2 cellular contexts compared by ENCODE assay signal in genomic region chr1:196651637-196652215, GRCh38.
TF ChIP-seq lines count a peak whose summit lies in the region.

CFH (plus strand) TSS chr1:196652043; CDS start chr1:196652118, 75 bp downstream.

TF ChIP-seq in liver, 16 proteins besides CTCF, POLR2A, EP300 and RAD21 (continued from another document):
- no peak for TF ChIP-seq MAX (IDR thresholded peaks at IDR 0.05)
- TF ChIP-seq NR2F2 (IDR thresholded peaks at IDR 0.05), result no peak
- no peak for TF ChIP-seq JUND (IDR thresholded peaks at IDR 0.05)
- TF ChIP-seq FOXA2 (IDR thresholded peaks at IDR 0.05), result peak; percentile 44
- peak in 1 of 2 donors; percentile 43 for TF ChIP-seq RXRA (IDR thresholded peaks at IDR 0.05)
- TF ChIP-seq ZBTB33 (IDR thresholded peaks at IDR 0.05), result peak; percentile 38
- peak; percentile 95 for TF ChIP-seq REST (IDR thresholded peaks at IDR 0.05)
- peak in 1 of 2 donors; percentile 49 for TF ChIP-seq GABPA (IDR thresholded peaks at IDR 0.05 in 1 of 2, conservative IDR thresholded peaks at IDR 0.05 in 1 of 2)
- peak; percentile 77 for TF ChIP-seq SP1 (IDR thresholded peaks at IDR 0.05)
- peak; percentile 100 for TF ChIP-seq TAF1 (conservative IDR thresholded peaks at IDR 0.05)
TF ChIP-seq in liver: peak in this region for 10.

TF ChIP-seq in HepG2, 621 proteins besides CTCF, POLR2A, EP300 and RAD21:
- TF ChIP-seq, protein P1, sequence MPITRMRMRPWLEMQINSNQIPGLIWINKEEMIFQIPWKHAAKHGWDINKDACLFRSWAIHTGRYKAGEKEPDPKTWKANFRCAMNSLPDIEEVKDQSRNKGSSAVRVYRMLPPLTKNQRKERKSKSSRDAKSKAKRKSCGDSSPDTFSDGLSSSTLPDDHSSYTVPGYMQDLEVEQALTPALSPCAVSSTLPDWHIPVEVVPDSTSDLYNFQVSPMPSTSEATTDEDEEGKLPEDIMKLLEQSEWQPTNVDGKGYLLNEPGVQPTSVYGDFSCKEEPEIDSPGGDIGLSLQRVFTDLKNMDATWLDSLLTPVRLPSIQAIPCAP (CRISPR knock-in tag; IDR thresholded peaks at IDR 0.05; ENCODE audit: low read depth), result no peak
- TF ChIP-seq ZNF235 (CRISPR knock-in tag; IDR thresholded peaks at IDR 0.05; ENCODE audit: borderline replicate concordance), result no peak
- TF ChIP-seq, protein P2, sequence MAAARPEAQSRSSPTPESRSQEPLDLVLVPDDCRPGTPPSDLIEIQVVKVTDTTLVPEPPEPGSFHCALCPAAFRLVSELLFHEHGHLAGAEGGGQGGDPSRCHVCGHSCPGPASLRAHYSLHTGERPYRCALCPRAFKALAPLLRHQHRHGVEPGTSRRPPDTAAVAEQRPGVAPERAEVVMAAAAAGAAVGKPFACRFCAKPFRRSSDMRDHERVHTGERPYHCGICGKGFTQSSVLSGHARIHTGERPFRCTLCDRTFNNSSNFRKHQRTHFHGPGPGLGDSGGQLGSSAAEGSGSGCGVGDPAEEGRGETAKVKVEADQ (CRISPR knock-in tag; IDR thresholded peaks at IDR 0.05; ENCODE audit: borderline replicate concordance), result no peak
- TF ChIP-seq, protein P3, sequence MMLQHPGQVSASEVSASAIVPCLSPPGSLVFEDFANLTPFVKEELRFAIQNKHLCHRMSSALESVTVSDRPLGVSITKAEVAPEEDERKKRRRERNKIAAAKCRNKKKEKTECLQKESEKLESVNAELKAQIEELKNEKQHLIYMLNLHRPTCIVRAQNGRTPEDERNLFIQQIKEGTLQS (CRISPR knock-in tag; IDR thresholded peaks at IDR 0.05), result no peak
- TF ChIP-seq ZNF468 (CRISPR knock-in tag; IDR thresholded peaks at IDR 0.05), result no peak
- no peak for TF ChIP-seq MATR3 (CRISPR knock-in tag; IDR thresholded peaks at IDR 0.05)
- no peak for TF ChIP-seq SRY (CRISPR knock-in tag; IDR thresholded peaks at IDR 0.05)
- no peak for TF ChIP-seq USF2 (IDR thresholded peaks at IDR 0.05; ENCODE audit: low read depth, low read length)
- TF ChIP-seq USF2 (CRISPR knock-in tag; IDR thresholded peaks at IDR 0.05; ENCODE audit: borderline replicate concordance), result no peak
- TF ChIP-seq KLF12 (CRISPR knock-in tag; IDR thresholded peaks at IDR 0.05; ENCODE audit: borderline replicate concordance), result no peak
- no peak for TF ChIP-seq RNF2 (conservative IDR thresholded peaks at IDR 0.05; ENCODE audit: low read depth)
- no peak for TF ChIP-seq ZFP1 (CRISPR knock-in tag; IDR thresholded peaks at IDR 0.05)
- no peak for TF ChIP-seq ZBTB20 (CRISPR knock-in tag; IDR thresholded peaks at IDR 0.05; ENCODE audit: borderline replicate concordance, low read depth)
- no peak for TF ChIP-seq ZSCAN9 (CRISPR knock-in tag; IDR thresholded peaks at IDR 0.05; ENCODE audit: borderline replicate concordance)
- TF ChIP-seq, protein P4, sequence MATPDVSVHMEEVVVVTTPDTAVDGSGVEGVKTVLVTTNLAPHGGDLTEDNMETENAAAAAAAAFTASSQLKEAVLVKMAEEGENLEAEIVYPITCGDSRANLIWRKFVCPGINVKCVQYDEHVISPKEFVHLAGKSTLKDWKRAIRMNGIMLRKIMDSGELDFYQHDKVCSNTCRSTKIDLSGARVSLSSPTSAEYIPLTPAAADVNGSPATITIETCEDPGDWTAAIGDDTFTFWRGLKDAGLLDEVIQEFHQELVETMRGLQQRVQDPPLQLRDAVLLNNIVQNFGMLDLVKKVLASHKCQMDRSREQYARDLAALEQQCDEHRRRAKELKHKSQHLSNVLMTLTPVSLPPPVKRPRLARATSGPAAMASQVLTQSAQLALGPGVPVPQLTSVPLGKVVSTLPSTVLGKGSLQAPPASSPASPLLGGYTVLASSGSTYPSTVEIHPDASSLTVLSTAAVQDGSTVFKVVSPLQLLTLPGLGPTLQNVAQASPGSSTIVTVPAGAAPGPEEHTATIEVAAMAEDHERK (CRISPR knock-in tag; IDR thresholded peaks at IDR 0.05; ENCODE audit: low read depth), result no peak
- no peak for TF ChIP-seq ZNF772 (CRISPR knock-in tag; IDR thresholded peaks at IDR 0.05)
